Comparison of ENCODE assay signal across 15 cellular contexts in the genomic region with DNA sequence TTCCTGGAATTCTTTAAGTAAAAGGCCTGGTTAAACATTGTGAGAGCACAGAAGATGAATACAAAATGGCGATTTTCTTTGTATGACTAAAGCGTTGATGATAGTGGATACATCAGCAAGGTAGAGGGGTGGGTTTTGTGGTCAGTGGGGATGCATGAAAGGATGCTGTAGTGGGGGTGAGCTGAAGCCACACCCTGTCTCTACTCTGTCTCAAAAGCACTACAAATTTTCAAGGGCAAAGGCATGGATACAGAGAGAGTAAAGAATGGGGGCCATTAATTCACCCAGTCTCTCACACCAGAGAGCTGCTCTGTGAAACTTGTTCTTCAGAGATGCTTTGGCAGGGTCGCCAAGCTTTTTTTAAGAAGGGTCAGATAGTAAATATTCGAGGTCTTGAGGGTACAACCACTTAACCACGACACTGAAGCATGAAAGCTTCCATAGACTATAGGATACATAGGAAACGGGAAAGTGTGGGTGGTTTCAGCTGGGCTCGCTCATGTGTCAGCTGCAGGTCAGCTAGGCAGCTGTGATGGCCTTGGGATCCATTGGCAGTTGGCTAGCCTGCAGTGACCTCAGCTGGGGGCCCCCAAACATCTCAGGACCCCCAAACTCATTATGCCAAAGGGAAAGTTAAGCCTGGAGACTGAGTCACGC. TPM values are rescaled to one million over a fixed set of nuclear protein-coding genes. Genes with fewer than 3 reads are reported as not detected.
DNase-seq lines count a peak whose midpoint lies in the region; ATAC-seq, FAIRE-seq and TF ChIP-seq lines count a peak whose summit lies in the region.
"Had no signal": no experiment of that assay in that cellular context is flagged by ENCODE, and none has a peak within 500 bp of the region (broad histone marks: within the 10 kb centered on the region; RNA-seq: fewer than 3 reads in every experiment).

No MANE protein-coding gene starts in this region.

- CTCF ChIA-PET in GM12878 (lab: Yijun Ruan, JAX) = interaction anchor here (0.9 to 23.9 kb wide), 8 partner anchors 8 to 65 kb away, joined by 3 to 387 read pairs (median 5); partner anchors contain the start of genes TMEM138 and TMEM216

- H4K91ac ChIP-seq in mesenchymal stem cell (ENCODE audit: low read length) = no peak overlapping the region

- BruUV-seq in GM12878 (replicated peaks; lab: Mats Ljungman, UMichigan) = no TSS peak

- H2BK15ac ChIP-seq in mesenchymal stem cell (ENCODE audit: low read depth, poor library complexity, severe bottlenecking) = no peak overlapping the region

- H3K4me3 Mint-ChIP-seq in activated T-cell treated with anti-CD3 and anti-CD28 coated beads, Interleukin-2, amount 50 U/mL, for 24 hours = no peak overlapping the region
- H3K4me3 Mint-ChIP-seq in type B pancreatic cell = peak overlapping the region; percentile 44
- H3K4me3 Mint-ChIP-seq: activated naive CD4-positive, alpha-beta T cell treated with anti-CD3 and anti-CD28 coated beads, Interleukin-2, amount 50 U/mL, for 24 hours had no signal

- peaks cover 17 to 21% of the 10 kb centered on the region in 2 experiments for H3K36me3 ChIP-seq in GM12878 (ENCODE audit: control insufficient read depth in 2 of 2, insufficient read depth in 2 of 2, low read length in 1 of 2)
- peaks cover 40 to 67% of the 10 kb centered on the region in 2 experiments for H3K36me3 ChIP-seq in mesenchymal stem cell (ENCODE audit: control insufficient read depth in 1 of 2, insufficient read depth in 2 of 2, low read depth in 1 of 2, low read length in 2 of 2)
- peaks cover 3 to 28% (median 21%) of the 10 kb centered on the region in 3 donors for H3K36me3 ChIP-seq in pancreas

- H2BK5ac ChIP-seq in mesenchymal stem cell (ENCODE audit: low read depth, low read length, poor library complexity, severe bottlenecking) = no peak overlapping the region

- H3K18ac ChIP-seq in mesenchymal stem cell (ENCODE audit: low read depth in 1 of 2, low read length in 2 of 2) = no peak overlapping the region

- no peaks in the 10 kb centered on the region for H3K27me3 Mint-ChIP-seq in activated T-cell treated with anti-CD3 and anti-CD28 coated beads, Interleukin-2, amount 50 U/mL, for 24 hours
- H3K27me3 Mint-ChIP-seq in type B pancreatic cell = no peaks in the 10 kb centered on the region
- H3K27me3 Mint-ChIP-seq: activated naive CD4-positive, alpha-beta T cell treated with anti-CD3 and anti-CD28 coated beads, Interleukin-2, amount 50 U/mL, for 24 hours had no signal

- H3K4me1 ChIP-seq in GM12878 (ENCODE audit: control insufficient read depth, insufficient read depth, low read length) = peaks cover 8% of the 10 kb centered on the region
- peaks cover 4% of the 10 kb centered on the region for H3K4me1 ChIP-seq in mesenchymal stem cell (ENCODE audit: control insufficient read depth, insufficient read depth, low read depth, low read length)
- H3K4me1 ChIP-seq in pancreas = peaks cover 0 to 7% (median 0%) of the 10 kb centered on the region in 3 donors

- no peak for TF ChIP-seq RAD21 in GM12878 (IDR thresholded peaks at IDR 0.05; ENCODE audit: insufficient read depth, low read depth, low read length)

- no peaks in the 10 kb centered on the region for H3K9me3 Mint-ChIP-seq in activated T-cell treated with anti-CD3 and anti-CD28 coated beads, Interleukin-2, amount 50 U/mL, for 24 hours
- H3K9me3 Mint-ChIP-seq in type B pancreatic cell = no peaks in the 10 kb centered on the region
- H3K9me3 Mint-ChIP-seq: activated naive CD4-positive, alpha-beta T cell treated with anti-CD3 and anti-CD28 coated beads, Interleukin-2, amount 50 U/mL, for 24 hours had no signal

- in situ Hi-C loops in GM12878 (cut with MboI) = no loop called here

- no peak overlapping the region for H3K4ac ChIP-seq in mesenchymal stem cell (ENCODE audit: low read depth in 1 of 2, low read length in 2 of 2)

- TF ChIP-seq POLR2A in GM12878 (IDR thresholded peaks at IDR 0.05; ENCODE audit: low read depth, low read length) = no peak

- no peak for DNase-seq in activated T-cell treated with anti-CD3 and anti-CD28 coated beads, Interleukin-2, amount 50 U/mL, for 24 hours
- no peak for DNase-seq in activated T-cell treated with anti-CD3 and anti-CD28 coated beads for 4 hours
- DNase-seq in GM12878 (ENCODE audit: low read depth, low spot score) = no peak
- no peak for DNase-seq in mesenchymal stem cell
- DNase-seq in type B pancreatic cell (ENCODE audit: extremely low spot score, unreplicated experiment) = no peak
- DNase-seq in HK-2 (ENCODE audit: unreplicated experiment) = no peak
- no peak for DNase-seq in pancreas
- DNase-seq in hepatic stellate cell (ENCODE audit: low spot score) = no peak
- DNase-seq: activated CD8-positive, alpha-beta memory T cell treated with anti-CD3 and anti-CD28 coated beads for 24 hours; NCI-H187; tibial artery had no signal

- no peak for TF ChIP-seq EP300 in GM12878 (IDR thresholded peaks at IDR 0.05; ENCODE audit: borderline replicate concordance in 1 of 2, control insufficient read depth in 1 of 2, low read depth in 2 of 2, low read length in 2 of 2)

- no peaks in the 10 kb centered on the region for H3K9me3 ChIP-seq in GM12878 (replicated peaks; ENCODE audit: control insufficient read depth, insufficient read depth, low read length)
- H3K9me3 ChIP-seq in mesenchymal stem cell (ENCODE audit: control insufficient read depth, low read length) = peaks cover 3% of the 10 kb centered on the region
- H3K9me3 ChIP-seq in pancreas = no peaks in the 10 kb centered on the region
- H3K9me3 ChIP-seq: tibial artery had no signal

- RAD21 ChIA-PET in GM12878 (lab: Charles Lee; ENCODE audit: unreplicated experiment) = interaction anchor here (1.2 to 8.0 kb wide), 4 partner anchors 11 to 72 kb away, joined by 5 to 72 read pairs (median 32); partner anchors contain the start of genes CYB561A3 and TMEM138

- TF ChIP-seq CTCF in GM12878 (IDR thresholded peaks at IDR 0.05 in 2 of 3, conservative IDR thresholded peaks at IDR 0.05 in 1 of 3; ENCODE audit: control insufficient read depth in 2 of 3, extremely low read depth in 1 of 3, insufficient read depth in 1 of 3, low read depth in 3 of 3, low read length in 3 of 3) = no peak
- TF ChIP-seq CTCF in type B pancreatic cell (conservative IDR thresholded peaks at IDR 0.05) = no peak
- no peak for TF ChIP-seq CTCF in pancreas (IDR thresholded peaks at IDR 0.05)

- no peaks in the 10 kb centered on the region for H4K20me1 ChIP-seq in GM12878 (ENCODE audit: control insufficient read depth, insufficient read depth)

- FAIRE-seq in GM12878 (lab: Jason Lieb, UNC) = no peak
- FAIRE-seq in pancreas (lab: Jason Lieb, UNC) = no peak
- FAIRE-seq: A204.1, islet of Langerhans had no signal

- H2BK12ac ChIP-seq in mesenchymal stem cell (ENCODE audit: low read length in 2 of 2) = no peak overlapping the region

- H3K4me2 ChIP-seq in GM12878 (ENCODE audit: control insufficient read depth, insufficient read depth) = no peak overlapping the region
- no peak overlapping the region for H3K4me2 ChIP-seq in mesenchymal stem cell (ENCODE audit: low read length, poor library complexity, severe bottlenecking)

- peaks cover 15% of the 10 kb centered on the region for H3K79me1 ChIP-seq in mesenchymal stem cell (replicated peaks; ENCODE audit: low read length, poor library complexity, severe bottlenecking)

- H3K79me2 ChIP-seq in GM12878 (ENCODE audit: control insufficient read depth, insufficient read depth, low read length) = no peaks in the 10 kb centered on the region; the same call in 1 of the 2 replicates

- H3K4me1 Mint-ChIP-seq in activated T-cell treated with anti-CD3 and anti-CD28 coated beads, Interleukin-2, amount 50 U/mL, for 24 hours (ENCODE audit: low read depth) = peaks cover 16% of the 10 kb centered on the region
- no peaks in the 10 kb centered on the region for H3K4me1 Mint-ChIP-seq in type B pancreatic cell (ENCODE audit: unreplicated experiment)
- H3K4me1 Mint-ChIP-seq: activated naive CD4-positive, alpha-beta T cell treated with anti-CD3 and anti-CD28 coated beads, Interleukin-2, amount 50 U/mL, for 24 hours had no signal

- POLR2A ChIA-PET in GM12878 (lab: Charles Lee) = interaction anchor here (1.0 to 7.0 kb wide), 6 partner anchors 12 to 37 kb away, joined by 3 to 111 read pairs (median 7); partner anchors contain the start of genes CYB561A3, TMEM138 and TMEM216

- ATAC-seq in GM12878 (peak; percentile 70), pancreas (no peak)

- no peak overlapping the region for H2BK120ac ChIP-seq in mesenchymal stem cell (ENCODE audit: low read depth, low read length)

- peak overlapping the region; percentile 10 for H3K27ac Mint-ChIP-seq in activated T-cell treated with anti-CD3 and anti-CD28 coated beads, Interleukin-2, amount 50 U/mL, for 24 hours
- H3K27ac Mint-ChIP-seq in type B pancreatic cell = peak overlapping the region; percentile 71

- H3K4me3 ChIP-seq in GM12878 = no peak overlapping the region
- H3K4me3 ChIP-seq in mesenchymal stem cell (ENCODE audit: insufficient read depth in 1 of 2, low read depth in 1 of 2, low read length in 2 of 2) = peak overlapping the region in 1 of 2 experiments; percentile 14
- H3K4me3 ChIP-seq in pancreas = no peak overlapping the region
- H3K4me3 ChIP-seq: coronary artery, tibial artery had no signal

- H3K14ac ChIP-seq in mesenchymal stem cell (ENCODE audit: low read length in 2 of 2) = no peak overlapping the region

- intact Hi-C loops in GM12878 (cut with micrococcal nuclease; ENCODE audit: unreplicated experiment) = no loop called here
- intact Hi-C loops in pancreas (cut with DNase I) = no loop called here

- H3K23ac ChIP-seq in mesenchymal stem cell (ENCODE audit: low read length in 2 of 2) = no peak overlapping the region

- no peak overlapping the region for H2AK5ac ChIP-seq in mesenchymal stem cell (ENCODE audit: low read length, severe bottlenecking)

- SMC1A ChIA-PET in GM12878 (lab: Charles Lee; ENCODE audit: uncharacterized antibody, unreplicated experiment) = interaction anchor here (0.9 to 4.2 kb wide), 8 partner anchors 10 to 36 kb away, joined by 3 to 84 read pairs (median 6); partner anchors contain the start of genes CYB561A3, TMEM138 and TMEM216

- 70% methylated on average over 8 of the region's 8 CpGs for WGBS in GM12878 (ENCODE audit: insufficient coverage, insufficient replicate concordance, low lambda C conversion rate, missing lambda C conversion rate)
- 99% methylated on average over 7 of the region's 8 CpGs for WGBS in mesenchymal stem cell
- WGBS in pancreas, 2 donors = 91% methylated on average over 8 of the region's 8 CpGs

- H4K8ac ChIP-seq in mesenchymal stem cell (ENCODE audit: low read length) = no peak overlapping the region

- H3K27ac ChIP-seq in GM12878 (ENCODE audit: control insufficient read depth, insufficient read depth) (peak overlapping the region; percentile 68), mesenchymal stem cell (ENCODE audit: low read length, poor library complexity, severe bottlenecking) (no peak overlapping the region), pancreas (no peak overlapping the region)

- H3K9ac ChIP-seq in GM12878 (ENCODE audit: control insufficient read depth, insufficient read depth, low read length) (no peak overlapping the region), mesenchymal stem cell (ENCODE audit: low read length) (peak overlapping the region; percentile 57)

- H2AFZ ChIP-seq in GM12878 (ENCODE audit: control insufficient read depth, low read depth, low read length) = no peak overlapping the region
- H2AFZ ChIP-seq in mesenchymal stem cell (ENCODE audit: low read depth, low read length) = no peak overlapping the region

- H3K27me3 ChIP-seq in GM12878 (replicated peaks in 1 of 2; ENCODE audit: control insufficient read depth in 2 of 2, insufficient read depth in 2 of 2, low read length in 1 of 2) (no peaks in the 10 kb centered on the region), mesenchymal stem cell (ENCODE audit: control insufficient read depth in 1 of 2, insufficient read depth in 1 of 2, low read length in 2 of 2) (no peaks in the 10 kb centered on the region), pancreas (no peaks in the 10 kb centered on the region)
- H3K27me3 ChIP-seq: tibial artery had no signal

- H3K36me3 Mint-ChIP-seq in activated T-cell treated with anti-CD3 and anti-CD28 coated beads, Interleukin-2, amount 50 U/mL, for 24 hours (ENCODE audit: low read depth) = peaks cover 86% of the 10 kb centered on the region
- peaks cover 38% of the 10 kb centered on the region for H3K36me3 Mint-ChIP-seq in type B pancreatic cell

RNA-seq across cellular contexts. Expression of gene TMEM138, which starts 8.3 kb away (rescaled TPM):
- 115 and 125 TPM in 2 replicates for total RNA-seq in GM12878 (2013; cell fraction: nucleolus; rRNA removed)
- 28.5 and 30.1 TPM in 2 replicates for total RNA-seq in GM12878 (2014; rRNA removed)
- total RNA-seq in GM12878 (2014; rRNA removed; fragmentation: Illumina TruSeq; extraction: Trizol) = 37.4 and 43.0 TPM in 2 replicates
- total RNA-seq in GM12878 (2021) = 44.5 and 47.6 TPM in 2 replicates
- polyA plus RNA-seq in GM12878 (2011; ENCODE audit: low read depth) = 21.0 TPM
- polyA plus RNA-seq in GM12878 (2011; rRNA removed) = 93.6 and 116 TPM in 2 replicates
- polyA plus RNA-seq in GM12878 (2011; cell fraction: cytosol; rRNA removed) = 80.1 and 99.6 TPM in 2 replicates
- polyA plus RNA-seq in GM12878 (2011; cell fraction: nucleus; rRNA removed) = 139 and 147 TPM in 2 replicates
- polyA plus RNA-seq in GM12878 (2012) = 27.0 and 33.6 TPM in 2 replicates
- polyA plus RNA-seq in GM12878 (2014; fragmentation: Illumina TruSeq; extraction: Trizol) = 72.8 and 82.6 TPM in 2 replicates
- 10 to 100 TPM; 64.2 to 87.2 TPM for polyA plus RNA-seq in GM12878 (2014; fragmentation: Nextera tagmentation; extraction: Ambion mirVana)
- polyA plus RNA-seq in GM12878 (2014; rRNA removed) = 46.4 and 48.2 TPM in 2 replicates
- 10 to 100 TPM; 83.5 to 86.3 TPM for polyA plus RNA-seq in GM12878 (2016; fragmentation: Nextera tagmentation; extraction: Ambion mirVana)
- 88.5 and 94.5 TPM in 2 replicates for polyA minus RNA-seq in GM12878 (2011; rRNA and poly(A)+ RNA removed)
- 14.8 and 15.4 TPM in 2 replicates for polyA minus RNA-seq in GM12878 (2011; cell fraction: cytosol; rRNA and poly(A)+ RNA removed)
- 45.6 and 97.5 TPM in 2 replicates for polyA minus RNA-seq in GM12878 (2011; cell fraction: nucleus; rRNA and poly(A)+ RNA removed)
- 68.7 TPM for polyA plus RNA-seq in mesenchymal stem cell (2013, experiment 1 of 2)
- polyA plus RNA-seq in mesenchymal stem cell (2013, experiment 2 of 2) = 67.7 TPM
- 35.3 and 54.5 TPM in 2 replicates for total RNA-seq in type B pancreatic cell (ENCODE audit: low replicate concordance)
- total RNA-seq in pancreas = 10 to 100 TPM; 10.8 to 20.4 (median 13.7) TPM
- 10 to 100 TPM; 32.8 to 39.2 TPM for polyA plus RNA-seq in pancreas

RNA-seq across cellular contexts. Expression of gene CYB561A3, which starts 8.8 kb away (rescaled TPM):
- 48.1 and 52.7 TPM in 2 replicates for total RNA-seq in GM12878 (2013; cell fraction: nucleolus; rRNA removed)
- total RNA-seq in GM12878 (2014; rRNA removed) (77.2 and 84.6 TPM in 2 replicates), GM12878 (2014; rRNA removed; fragmentation: Illumina TruSeq; extraction: Trizol) (46.7 and 48.2 TPM in 2 replicates), GM12878 (2021) (76.0 and 92.2 TPM in 2 replicates), type B pancreatic cell (ENCODE audit: low replicate concordance) (34.9 and 35.0 TPM in 2 replicates), pancreas (10 to 100 TPM; 16.5 to 26.2 (median 22.7) TPM)
- 49.0 TPM for polyA plus RNA-seq in GM12878 (2011; ENCODE audit: low read depth)
- polyA plus RNA-seq in GM12878 (2011; rRNA removed) (26.7 and 44.9 TPM in 2 replicates), GM12878 (2014; fragmentation: Illumina TruSeq; extraction: Trizol) (36.7 and 76.4 TPM in 2 replicates), GM12878 (2014; fragmentation: Nextera tagmentation; extraction: Ambion mirVana) (10 to 100 TPM; 40.1 to 53.5 TPM), GM12878 (2014; rRNA removed) (72.4 and 81.2 TPM in 2 replicates), GM12878 (2016; fragmentation: Nextera tagmentation; extraction: Ambion mirVana) (100 to 1,000 TPM; 152 to 169 TPM), pancreas (10 to 100 TPM; 14.8 to 19.7 TPM)
- polyA plus RNA-seq in GM12878 (2011; cell fraction: cytosol; rRNA removed) = 126 and 132 TPM in 2 replicates
- 177 and 190 TPM in 2 replicates for polyA plus RNA-seq in GM12878 (2011; cell fraction: nucleus; rRNA removed)
- 55.0 and 57.5 TPM in 2 replicates for polyA plus RNA-seq in GM12878 (2012)
- polyA minus RNA-seq in GM12878 (2011; rRNA and poly(A)+ RNA removed) = 77.8 and 92.3 TPM in 2 replicates
- 23.7 and 27.0 TPM in 2 replicates for polyA minus RNA-seq in GM12878 (2011; cell fraction: cytosol; rRNA and poly(A)+ RNA removed)
- polyA minus RNA-seq in GM12878 (2011; cell fraction: nucleus; rRNA and poly(A)+ RNA removed) = 22.0 and 42.0 TPM in 2 replicates
- 33.2 TPM for polyA plus RNA-seq in mesenchymal stem cell (2013, experiment 1 of 2)
- polyA plus RNA-seq in mesenchymal stem cell (2013, experiment 2 of 2) = 32.4 TPM

RNA-seq across cellular contexts. Expression of gene TMEM216, which starts 21.9 kb away (rescaled TPM):
- total RNA-seq in GM12878 (2013; cell fraction: nucleolus; rRNA removed) = 9.8 and 11.8 TPM in 2 replicates
- total RNA-seq in GM12878 (2014; rRNA removed) (10.2 and 11.3 TPM in 2 replicates), GM12878 (2014; rRNA removed; fragmentation: Illumina TruSeq; extraction: Trizol) (9.3 and 10.2 TPM in 2 replicates), GM12878 (2021) (6.4 and 7.8 TPM in 2 replicates), type B pancreatic cell (ENCODE audit: low replicate concordance) (14.8 and 19.9 TPM in 2 replicates), pancreas (1 to 10 TPM; 3.7 to 8.2 (median 6.4) TPM)
- 15.9 TPM for polyA plus RNA-seq in GM12878 (2011; ENCODE audit: low read depth)
- polyA plus RNA-seq in GM12878 (2011; rRNA removed) (32.1 and 40.2 TPM in 2 replicates), GM12878 (2014; fragmentation: Illumina TruSeq; extraction: Trizol) (17.3 and 20.4 TPM in 2 replicates), GM12878 (2014; fragmentation: Nextera tagmentation; extraction: Ambion mirVana) (10 to 100 TPM; 25.6 to 40.7 TPM), GM12878 (2014; rRNA removed) (16.0 and 19.1 TPM in 2 replicates), GM12878 (2016; fragmentation: Nextera tagmentation; extraction: Ambion mirVana) (10 to 100 TPM; 21.1 to 24.7 TPM), pancreas (10 to 100 TPM in 1 of 2 donors, 1 to 10 TPM in 1; 9.3 to 17.8 TPM)
- polyA plus RNA-seq in GM12878 (2011; cell fraction: cytosol; rRNA removed) = 39.1 and 47.3 TPM in 2 replicates
- polyA plus RNA-seq in GM12878 (2011; cell fraction: nucleus; rRNA removed) = 16.9 and 21.4 TPM in 2 replicates
- 13.2 and 14.2 TPM in 2 replicates for polyA plus RNA-seq in GM12878 (2012)
- 22.0 and 30.9 TPM in 2 replicates for polyA minus RNA-seq in GM12878 (2011; rRNA and poly(A)+ RNA removed)
- polyA minus RNA-seq in GM12878 (2011; cell fraction: cytosol; rRNA and poly(A)+ RNA removed) = 2.4 and 2.8 TPM in 2 replicates
- polyA minus RNA-seq in GM12878 (2011; cell fraction: nucleus; rRNA and poly(A)+ RNA removed) = 5.8 and 6.6 TPM in 2 replicates
- 13.1 TPM for polyA plus RNA-seq in mesenchymal stem cell (2013, experiment 1 of 2)
- 13.1 TPM for polyA plus RNA-seq in mesenchymal stem cell (2013, experiment 2 of 2)

RNA-seq across cellular contexts. Expression of gene TKFC, which starts 37.4 kb away (rescaled TPM):
- total RNA-seq in GM12878 (2013; cell fraction: nucleolus; rRNA removed) = 101 and 112 TPM in 2 replicates
- total RNA-seq in GM12878 (2014; rRNA removed) (58.2 and 69.7 TPM in 2 replicates), GM12878 (2014; rRNA removed; fragmentation: Illumina TruSeq; extraction: Trizol) (25.0 and 25.1 TPM in 2 replicates), GM12878 (2021) (92.5 and 97.8 TPM in 2 replicates), type B pancreatic cell (ENCODE audit: low replicate concordance) (66.9 and 72.6 TPM in 2 replicates), pancreas (10 to 100 TPM; 25.6 to 40.6 (median 32.9) TPM)
- 27.2 TPM for polyA plus RNA-seq in GM12878 (2011; ENCODE audit: low read depth)
- polyA plus RNA-seq in GM12878 (2011; rRNA removed) (22.4 and 48.3 TPM in 2 replicates), GM12878 (2014; fragmentation: Illumina TruSeq; extraction: Trizol) (11.3 and 39.9 TPM in 2 replicates), GM12878 (2014; fragmentation: Nextera tagmentation; extraction: Ambion mirVana) (1 to 10 TPM; 2.4 to 5.5 TPM), GM12878 (2014; rRNA removed) (72.8 and 82.6 TPM in 2 replicates), GM12878 (2016; fragmentation: Nextera tagmentation; extraction: Ambion mirVana) (100 to 1,000 TPM; 103 to 113 TPM), pancreas (10 to 100 TPM; 40.7 to 66.7 TPM)
- 54.6 and 62.4 TPM in 2 replicates for polyA plus RNA-seq in GM12878 (2011; cell fraction: cytosol; rRNA removed)
- polyA plus RNA-seq in GM12878 (2011; cell fraction: nucleus; rRNA removed) = 281 and 291 TPM in 2 replicates
- 57.6 and 69.4 TPM in 2 replicates for polyA plus RNA-seq in GM12878 (2012)
- 42.3 and 56.3 TPM in 2 replicates for polyA minus RNA-seq in GM12878 (2011; rRNA and poly(A)+ RNA removed)
- polyA minus RNA-seq in GM12878 (2011; cell fraction: cytosol; rRNA and poly(A)+ RNA removed) = 19.9 and 30.9 TPM in 2 replicates
- 50.2 and 67.3 TPM in 2 replicates for polyA minus RNA-seq in GM12878 (2011; cell fraction: nucleus; rRNA and poly(A)+ RNA removed)
- polyA plus RNA-seq in mesenchymal stem cell (2013, experiment 1 of 2) = 9.3 TPM
- polyA plus RNA-seq in mesenchymal stem cell (2013, experiment 2 of 2) = 9.6 TPM

RNA-seq across cellular contexts. Expression of gene DDB1, which starts 37.6 kb away (rescaled TPM):
- 131 and 138 TPM in 2 replicates for total RNA-seq in GM12878 (2013; cell fraction: nucleolus; rRNA removed)
- total RNA-seq in GM12878 (2014; rRNA removed) = 241 and 250 TPM in 2 replicates
- total RNA-seq in GM12878 (2014; rRNA removed; fragmentation: Illumina TruSeq; extraction: Trizol) = 197 and 199 TPM in 2 replicates
- total RNA-seq in GM12878 (2021) = 271 and 272 TPM in 2 replicates
- polyA plus RNA-seq in GM12878 (2011; ENCODE audit: low read depth) = 71.1 TPM
- polyA plus RNA-seq in GM12878 (2011; rRNA removed) = 183 and 221 TPM in 2 replicates
- 231 and 256 TPM in 2 replicates for polyA plus RNA-seq in GM12878 (2011; cell fraction: cytosol; rRNA removed)
- polyA plus RNA-seq in GM12878 (2011; cell fraction: nucleus; rRNA removed) = 156 and 213 TPM in 2 replicates
- 113 and 114 TPM in 2 replicates for polyA plus RNA-seq in GM12878 (2012)
- 160 and 203 TPM in 2 replicates for polyA plus RNA-seq in GM12878 (2014; fragmentation: Illumina TruSeq; extraction: Trizol)
- 100 to 1,000 TPM; 136 to 211 TPM for polyA plus RNA-seq in GM12878 (2014; fragmentation: Nextera tagmentation; extraction: Ambion mirVana)
- polyA plus RNA-seq in GM12878 (2014; rRNA removed) = 202 and 220 TPM in 2 replicates
- polyA plus RNA-seq in GM12878 (2016; fragmentation: Nextera tagmentation; extraction: Ambion mirVana) = 100 to 1,000 TPM; 236 to 262 TPM
- 351 and 399 TPM in 2 replicates for polyA minus RNA-seq in GM12878 (2011; rRNA and poly(A)+ RNA removed)
- polyA minus RNA-seq in GM12878 (2011; cell fraction: cytosol; rRNA and poly(A)+ RNA removed) = 120 and 148 TPM in 2 replicates
- 65.8 and 119 TPM in 2 replicates for polyA minus RNA-seq in GM12878 (2011; cell fraction: nucleus; rRNA and poly(A)+ RNA removed)
- polyA plus RNA-seq in mesenchymal stem cell (2013, experiment 1 of 2) = 93.9 TPM
- 91.2 TPM for polyA plus RNA-seq in mesenchymal stem cell (2013, experiment 2 of 2)
- 234 and 279 TPM in 2 replicates for total RNA-seq in type B pancreatic cell (ENCODE audit: low replicate concordance)
- 10 to 100 TPM; 62.8 to 84.4 (median 74.5) TPM for total RNA-seq in pancreas
- polyA plus RNA-seq in pancreas = 10 to 100 TPM; 50.9 to 83.8 TPM
